ENCODE assay signal across 8 cellular contexts in the genomic region with DNA sequence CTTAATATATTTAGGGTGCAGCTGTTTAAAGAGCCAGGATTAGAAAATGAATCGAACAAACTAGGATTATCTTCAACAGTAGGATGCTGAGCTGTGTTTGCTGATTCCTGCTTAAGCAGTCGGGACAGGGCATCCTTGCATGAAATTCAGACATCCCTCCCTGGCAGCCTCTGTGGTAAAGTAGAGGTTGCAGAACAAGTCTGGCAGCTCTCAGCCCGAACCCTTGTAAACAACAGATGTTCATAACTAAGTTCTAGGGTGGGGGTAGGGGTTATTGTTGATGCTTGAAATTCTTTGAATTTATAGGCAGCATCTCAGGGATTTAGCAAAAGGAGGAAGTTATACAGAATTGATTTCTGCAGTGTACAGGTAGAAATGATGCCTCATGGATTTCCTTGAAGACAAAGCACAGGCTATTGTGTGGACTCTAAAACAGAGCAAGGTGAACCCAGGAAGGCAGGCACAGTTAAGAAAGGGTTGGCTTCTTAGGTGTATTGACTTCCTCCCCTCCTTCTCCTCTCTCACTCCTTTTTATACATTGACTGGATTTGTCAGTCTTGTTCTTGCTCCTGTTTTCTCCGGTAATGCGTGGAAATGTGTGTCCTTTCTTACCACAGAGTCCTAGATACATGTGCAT.
A peak's percentile ranks its signal among the peaks of the same experiment; 100 is the strongest.
DNase-seq lines count a peak whose midpoint lies in the region; ATAC-seq and TF ChIP-seq lines count a peak whose summit lies in the region.
"Not testable (repeated sequence)": the region's sequence is repeated elsewhere in the genome, so short reads cannot be mapped to it uniquely, and the experiment has no call there.

No MANE protein-coding gene starts in this region.

- not testable (repeated sequence) for H3F3A ChIP-seq in OCI-LY1 (ENCODE audit: insufficient read depth, low read length)

- not testable (repeated sequence) for H3K9me3 ChIP-seq in OCI-LY1 (ENCODE audit: low read length)

- H3K27ac Mint-ChIP-seq in Calu3 (ENCODE audit: unreplicated experiment): peak overlapping the region; percentile 47
- not testable (repeated sequence) for H3K27ac Mint-ChIP-seq in activated B cell treated with CpG ODN at 0.5 μM for 24 hours; stimulated activated naive B cell treated with anti-CD40 and anti-IgM and Interleukin-4, amounts not matched to agents 10 μg/mL and 1 μg/mL and 100 μg/mL, for 72 hours
- peak overlapping the region in 1 of 6 donors; percentile 69 for H3K27ac Mint-ChIP-seq in naive B cell

- not testable (repeated sequence) for H3K79me2 ChIP-seq in OCI-LY1 (ENCODE audit: insufficient read depth, low read length)

- H4K20me1 ChIP-seq in OCI-LY1 (ENCODE audit: insufficient read depth, low read length): not testable (repeated sequence)

- H3K9me2 ChIP-seq in OCI-LY1 (ENCODE audit: low read depth, low read length): not testable (repeated sequence)

- not testable (repeated sequence) for BruUV-seq in Calu3 (replicated peaks; lab: Mats Ljungman, UMichigan)

- intact Hi-C loops in Calu3 (cut with micrococcal nuclease; ENCODE audit: unreplicated experiment); activated B cell treated with CpG ODN at 0.5 μM for 24 hours (cut with micrococcal nuclease); left colon (cut with DNase I, micrococcal nuclease): not testable (repeated sequence)

- H3K27me3 ChIP-seq in OCI-LY1 (ENCODE audit: insufficient read depth, low read length): not testable (repeated sequence)

- CTCF ChIA-PET in Calu3 (lab: Charles Lee); activated B cell treated with CpG ODN at 0.5 μM for 24 hours (lab: Charles Lee): not testable (repeated sequence)

- peak; percentile 5 for DNase-seq in Calu3
- DNase-seq in HT-29 (ENCODE audit: low spot score): peak; percentile 27
- DNase-seq in activated B cell treated with CpG ODN at 0.5 μM for 24 hours; left colon; naive B cell; stimulated activated naive B cell treated with anti-CD40 and anti-IgM and Interleukin-4, amounts not matched to agents 10 μg/mL and 1 μg/mL and 100 μg/mL, for 72 hours: not testable (repeated sequence)
- peak; percentile 0 for DNase-seq in epithelial cell of esophagus (ENCODE audit: low read depth)

- H3K4me1 Mint-ChIP-seq in Calu3 (ENCODE audit: low read depth, unreplicated experiment); activated B cell treated with CpG ODN at 0.5 μM for 24 hours; naive B cell; stimulated activated naive B cell treated with anti-CD40 and anti-IgM and Interleukin-4, amounts not matched to agents 10 μg/mL and 1 μg/mL and 100 μg/mL, for 72 hours: not testable (repeated sequence)

- TF ChIP-seq CTCF in Calu3 (IDR thresholded peaks at IDR 0.05; ENCODE audit: unreplicated experiment); OCI-LY1 (IDR thresholded peaks at IDR 0.05; ENCODE audit: low read length); activated B cell treated with CpG ODN at 0.5 μM for 24 hours (IDR thresholded peaks at IDR 0.05); epithelial cell of esophagus (IDR thresholded peaks at IDR 0.05; ENCODE audit: insufficient read depth, low read depth, low read length, missing control alignments): not testable (repeated sequence)

- not testable (repeated sequence) for H3K4me2 ChIP-seq in OCI-LY1 (ENCODE audit: low read length)

- peak overlapping the region; percentile 59 for H3K27ac ChIP-seq in OCI-LY1 (ENCODE audit: low read depth, low read length, poor library complexity, severe bottlenecking)

- not testable (repeated sequence) for H3K4me1 ChIP-seq in OCI-LY1 (ENCODE audit: insufficient read depth, low read length, severe bottlenecking)

- not testable (repeated sequence) for H3K4me3 ChIP-seq in OCI-LY1 (ENCODE audit: low read depth, low read length, poor library complexity, severe bottlenecking); epithelial cell of esophagus (ENCODE audit: low read length)

- not testable (repeated sequence) for H3K4me3 Mint-ChIP-seq in Calu3 (ENCODE audit: low read depth, unreplicated experiment); activated B cell treated with CpG ODN at 0.5 μM for 24 hours; naive B cell; stimulated activated naive B cell treated with anti-CD40 and anti-IgM and Interleukin-4, amounts not matched to agents 10 μg/mL and 1 μg/mL and 100 μg/mL, for 72 hours

- not testable (repeated sequence) for H3K9me3 Mint-ChIP-seq in Calu3 (ENCODE audit: low read depth, unreplicated experiment); activated B cell treated with CpG ODN at 0.5 μM for 24 hours; naive B cell; stimulated activated naive B cell treated with anti-CD40 and anti-IgM and Interleukin-4, amounts not matched to agents 10 μg/mL and 1 μg/mL and 100 μg/mL, for 72 hours

- peak; percentile 31 for ATAC-seq in activated B cell treated with CpG ODN at 0.5 μM for 24 hours (ENCODE audit: low read depth)
- peak; percentile 79 for ATAC-seq in left colon
- ATAC-seq in naive B cell (ENCODE audit: low read depth in 2 of 2): peak; percentile 86 to 93
- peak; percentile 45 to 77 for ATAC-seq in stimulated activated naive B cell treated with anti-CD40 and anti-IgM and Interleukin-4, amounts not matched to agents 10 μg/mL and 1 μg/mL and 100 μg/mL, for 72 hours (replicated peaks)

- not testable (repeated sequence) for H3K36me3 ChIP-seq in OCI-LY1 (ENCODE audit: insufficient read depth, low read length)

- H3K9ac ChIP-seq in OCI-LY1 (ENCODE audit: low read length): not testable (repeated sequence)

- H2AFZ ChIP-seq in OCI-LY1 (ENCODE audit: low read length): not testable (repeated sequence)

- H3K27me3 Mint-ChIP-seq in Calu3 (ENCODE audit: unreplicated experiment); activated B cell treated with CpG ODN at 0.5 μM for 24 hours; naive B cell; stimulated activated naive B cell treated with anti-CD40 and anti-IgM and Interleukin-4, amounts not matched to agents 10 μg/mL and 1 μg/mL and 100 μg/mL, for 72 hours: not testable (repeated sequence)

- not testable (repeated sequence) for H3K36me3 Mint-ChIP-seq in Calu3 (ENCODE audit: insufficient read depth, unreplicated experiment); activated B cell treated with CpG ODN at 0.5 μM for 24 hours (ENCODE audit: low read depth); naive B cell; stimulated activated naive B cell treated with anti-CD40 and anti-IgM and Interleukin-4, amounts not matched to agents 10 μg/mL and 1 μg/mL and 100 μg/mL, for 72 hours

- POLR2A ChIA-PET in activated B cell treated with CpG ODN at 0.5 μM for 24 hours (lab: Charles Lee): not testable (repeated sequence)

Comparison
In these comparisons a context has a peak if more than half of its experiments do, and no peak if none do; other contexts are left out.
1. ATAC-seq: peak in every context shown above with its lines; median percentile 90 in naive B cell; 79 in left colon; 61 in stimulated activated naive B cell treated with anti-CD40 and anti-IgM and Interleukin-4, amounts not matched to agents 10 μg/mL and 1 μg/mL and 100 μg/mL, for 72 hours; 31 in activated B cell treated with CpG ODN at 0.5 μM for 24 hours.